Comparison of ENCODE assay signal across 18 cellular contexts in the genomic region with DNA sequence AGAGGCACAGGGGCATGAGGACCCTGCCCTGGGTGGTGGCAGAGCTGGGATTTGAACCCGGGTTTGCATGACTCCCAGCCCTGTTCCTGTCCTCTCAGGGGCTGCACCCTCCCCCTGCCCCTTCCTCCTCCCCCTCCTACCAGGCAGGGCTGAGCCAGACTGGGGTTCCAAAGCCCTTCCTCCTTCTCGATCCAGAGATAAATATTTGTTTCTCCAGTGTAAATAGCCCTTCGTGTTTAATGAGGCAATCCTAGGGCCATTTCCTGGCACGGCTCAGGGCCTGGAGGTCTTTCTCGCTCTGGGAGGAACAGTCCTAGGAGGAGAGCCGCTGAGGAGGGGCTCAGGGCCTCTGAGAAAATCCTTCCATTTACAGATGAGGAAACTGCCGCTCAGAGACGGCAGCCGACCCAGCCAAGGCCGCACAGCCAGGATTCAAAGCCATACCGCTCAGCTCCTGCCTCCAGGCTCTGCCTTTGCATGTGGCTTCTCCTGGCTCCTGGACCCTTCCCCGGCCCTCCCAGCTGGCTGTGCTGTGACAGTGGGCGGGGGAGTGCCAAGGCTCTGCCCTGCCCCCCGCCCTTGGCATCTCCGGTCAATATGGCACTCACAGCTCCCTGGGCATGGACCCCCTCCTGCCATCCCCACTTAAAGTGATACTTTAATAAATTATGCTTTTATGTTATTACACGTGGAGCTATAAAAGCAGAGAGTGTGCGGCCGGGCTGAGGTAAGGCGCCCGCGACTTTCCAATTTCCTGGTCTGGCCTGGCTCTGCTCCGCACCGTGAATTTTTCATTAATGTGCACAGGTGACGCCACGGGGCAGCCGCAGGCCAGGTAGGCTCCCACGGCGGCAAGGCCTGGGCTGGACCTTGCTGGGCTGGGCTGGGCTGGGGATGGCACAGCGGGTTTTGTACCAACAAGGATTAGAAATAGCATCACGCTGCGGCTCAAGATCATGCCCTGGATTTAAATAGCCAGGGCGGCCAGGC.
DNase-seq lines count a peak whose midpoint lies in the region; ATAC-seq, FAIRE-seq and TF ChIP-seq lines count a peak whose summit lies in the region.
"Had no signal": no experiment of that assay in that cellular context is flagged by ENCODE, and none has a peak within 500 bp of the region (broad histone marks: within the 10 kb centered on the region; RNA-seq: fewer than 3 reads in every experiment).

No MANE protein-coding gene starts in this region.

- no peaks in the 10 kb centered on the region for H3K36me3 ChIP-seq in pancreas
- H3K36me3 ChIP-seq: BE2C, heart right ventricle, tibial artery had no signal

- intact Hi-C loops in pancreas (cut with DNase I), result no loop called here

- FAIRE-seq in pancreas (lab: Jason Lieb, UNC), result no peak
- FAIRE-seq: keratinocyte had no signal

- no peak overlapping the region for H3K4me3 ChIP-seq in fibroblast of villous mesenchyme (ENCODE audit: low read depth, low read length)
- H3K4me3 ChIP-seq in pancreas, result no peak overlapping the region
- H3K4me3 ChIP-seq: heart right ventricle, tibial artery had no signal

- TF ChIP-seq CTCF in fibroblast of villous mesenchyme (IDR thresholded peaks at IDR 0.05; ENCODE audit: insufficient read depth, low read depth, low read length) (no peak), pancreas (IDR thresholded peaks at IDR 0.05) (no peak)

- H3K27me3 ChIP-seq in pancreas, result no peaks in the 10 kb centered on the region
- H3K27me3 ChIP-seq: BE2C had no signal

- no peak overlapping the region for H3K27ac ChIP-seq in pancreas
- H3K27ac ChIP-seq: heart right ventricle, HL-60, parathyroid adenoma, tibial artery had no signal

- no peaks in the 10 kb centered on the region for H3K4me1 ChIP-seq in pancreas
- H3K4me1 ChIP-seq: heart right ventricle, parathyroid adenoma, tibial artery had no signal

- H3K9me3 ChIP-seq in pancreas, result no peaks in the 10 kb centered on the region
- H3K9me3 ChIP-seq: BE2C, heart right ventricle, tibial artery had no signal

- 60 to 64% methylated on average over 32 of the region's 32 CpGs for WGBS in pancreas, 2 donors

- peak; percentile 20 for DNase-seq in DMS79 (lab: John Stamatoyannopoulos, UW)
- peak; percentile 45 for DNase-seq in NCI-H510A (lab: John Stamatoyannopoulos, UW)
- peak; percentile 60 for DNase-seq in fibroblast of villous mesenchyme (ENCODE audit: low read depth)
- DNase-seq in pancreas, result peak in 2 of 6 donors; percentile 12 to 60
- DNase-seq in NCI-H1436 (lab: John Stamatoyannopoulos, UW), result no peak
- DNase-seq in activated CD4-positive, alpha-beta T cell treated with anti-CD3 and anti-CD28 coated beads, Interleukin-2, amount 50 U/mL, for 4 hours, result no peak
- DNase-seq: activated CD8-positive, alpha-beta T cell treated with anti-CD3 and anti-CD28 coated beads, Interleukin-2, amount 10 ng/mL, durations not matched to agents 7 days and 5 days; activated naive CD8-positive, alpha-beta T cell treated with anti-CD3 and anti-CD28 coated beads, Interleukin-2, amount 50 U/mL, for 24 hours; BE2C; effector memory CD4-positive, alpha-beta T cell; heart right ventricle; NCI-H187; tibial artery had no signal

- ATAC-seq in pancreas (peak in 3 of 4 donors; percentile 65 to 79 (median 72)), GM21447 (IDR thresholded peaks at IDR 0.05; ENCODE audit: unreplicated experiment) (no peak), HG03039 (IDR thresholded peaks at IDR 0.05; ENCODE audit: unreplicated experiment) (no peak)
- ATAC-seq: activated CD8-positive, alpha-beta T cell treated with anti-CD3 and anti-CD28 coated beads, Interleukin-2, amount 10 ng/mL, durations not matched to agents 7 days and 5 days; activated naive CD8-positive, alpha-beta T cell treated with anti-CD3 and anti-CD28 coated beads, Interleukin-2, amount 50 U/mL, for 24 hours; heart right ventricle had no signal

Comparison
In these comparisons a context has a peak if more than half of its experiments do, and no peak if none do; other contexts are left out.
1. DNase-seq: peak in DMS79 (single experiment), NCI-H510A (single experiment) and fibroblast of villous mesenchyme (single experiment); none in NCI-H1436 (single experiment) and activated CD4-positive, alpha-beta T cell treated with anti-CD3 and anti-CD28 coated beads, Interleukin-2, amount 50 U/mL, for 4 hours (0 of 2).
2. ATAC-seq: peak in pancreas (3 of 4); none in GM21447 (single experiment) and HG03039 (single experiment).